Comparison of ENCODE assay signal across 8 cellular contexts in genomic region chr17:78351449-78352006, GRCh38. TPM values are rescaled to one million over a fixed set of nuclear protein-coding genes. Genes with fewer than 3 reads are reported as not detected.
DNase-seq lines count a peak whose midpoint lies in the region; ATAC-seq, FAIRE-seq and TF ChIP-seq lines count a peak whose summit lies in the region.

No MANE protein-coding gene starts in this region.

- H3K4me3 Mint-ChIP-seq in CD4-positive, alpha-beta memory T cell = peak overlapping the region in 7 of 8 donors; percentile 10 to 75 (median 20)

- peak overlapping the region; percentile 78; the same call in 1 of the 2 replicates for H3K4me2 ChIP-seq in PC-9

- peaks cover 90% of the 10 kb centered on the region for H3K4me1 ChIP-seq in CD4-positive, alpha-beta memory T cell (ENCODE audit: insufficient read depth, low read length)
- peaks cover 22% of the 10 kb centered on the region for H3K4me1 ChIP-seq in PC-9 (replicated peaks; ENCODE audit: insufficient read depth)
- peaks cover 4 to 22% of the 10 kb centered on the region in 2 donors for H3K4me1 ChIP-seq in esophagus (ENCODE audit: control insufficient read depth in 2 of 2, insufficient read depth in 2 of 2, low read length in 1 of 2)
- peaks cover 21% of the 10 kb centered on the region for H3K4me1 ChIP-seq in mucosa of descending colon (ENCODE audit: low read depth)

- TF ChIP-seq CTCF in PC-9 (conservative IDR thresholded peaks at IDR 0.05) (no peak), mucosa of descending colon (IDR thresholded peaks at IDR 0.05) (no peak)

- H3K27me3 Mint-ChIP-seq in CD4-positive, alpha-beta memory T cell = no peaks in the 10 kb centered on the region

- H3K9me3 ChIP-seq in CD4-positive, alpha-beta memory T cell (ENCODE audit: control insufficient read depth in 1 of 2, low read length in 2 of 2) = no peaks in the 10 kb centered on the region
- H3K9me3 ChIP-seq in PC-9 (ENCODE audit: insufficient read depth, low read depth) (no peaks in the 10 kb centered on the region), esophagus (ENCODE audit: control insufficient read depth in 2 of 2, insufficient read depth in 1 of 2, low read depth in 1 of 2, low read length in 1 of 2) (no peaks in the 10 kb centered on the region), mucosa of descending colon (no peaks in the 10 kb centered on the region)

- peak; percentile 29 for ATAC-seq in mucosa of descending colon
- ATAC-seq in activated naive CD4-positive, alpha-beta T cell treated with anti-CD3 and anti-CD28 coated beads, Interleukin-2, amount 50 U/mL, for 72 hours = no peak
- ATAC-seq in HG03460 (IDR thresholded peaks at IDR 0.05; ENCODE audit: unreplicated experiment) = no peak

- 19 to 31% methylated on average over 15 to 16 of the region's 16 CpGs for WGBS in esophagus, 2 donors

- FAIRE-seq in urothelium cell line (lab: Jason Lieb, UNC) = peak; percentile 58

- peaks cover 32% of the 10 kb centered on the region; the same call in 1 of the 2 replicates for H3F3A ChIP-seq in PC-9 (ENCODE audit: insufficient read depth, low read depth)

- H4K20me1 ChIP-seq in PC-9 (ENCODE audit: insufficient read depth) = no peaks in the 10 kb centered on the region

- H3K9me2 ChIP-seq in PC-9 (ENCODE audit: insufficient read depth) = no peaks in the 10 kb centered on the region

- H3K36me3 Mint-ChIP-seq in CD4-positive, alpha-beta memory T cell = peaks cover 0 to 9% of the 10 kb centered on the region in 2 donors
- H3K36me3 Mint-ChIP-seq in activated naive CD4-positive, alpha-beta T cell treated with anti-CD3 and anti-CD28 coated beads, Interleukin-2, amount 50 U/mL, for 72 hours = peaks cover 14 to 18% of the 10 kb centered on the region in 2 donors

- H3K27me3 ChIP-seq in CD4-positive, alpha-beta memory T cell (ENCODE audit: insufficient read depth, low read length) = no peaks in the 10 kb centered on the region
- H3K27me3 ChIP-seq in PC-9 (ENCODE audit: insufficient read depth, low read depth) = no peaks in the 10 kb centered on the region
- no peaks in the 10 kb centered on the region for H3K27me3 ChIP-seq in esophagus (ENCODE audit: control insufficient read depth in 1 of 2, insufficient read depth in 2 of 2, low read length in 2 of 2)

- BruUV-seq in PC-9 (replicated peaks; lab: Mats Ljungman, UMichigan) = no TSS peak

- DNase-seq in CD4-positive, alpha-beta memory T cell = no peak
- DNase-seq in PC-9 = no peak
- DNase-seq in mucosa of descending colon = peak; percentile 83 to 93 (median 83)
- no peak for DNase-seq in urothelium cell line (ENCODE audit: low spot score)
- DNase-seq in AML-193 (lab: John Stamatoyannopoulos, UW) = no peak
- no peak for DNase-seq in activated naive CD4-positive, alpha-beta T cell treated with anti-CD3 and anti-CD28 coated beads, Interleukin-2, amount 50 U/mL, for 72 hours (ENCODE audit: low spot score in 2 of 2)

- H3K9me3 Mint-ChIP-seq in CD4-positive, alpha-beta memory T cell = peaks cover 0 to 3% (median 0%) of the 10 kb centered on the region in 8 donors
- no peaks in the 10 kb centered on the region for H3K9me3 Mint-ChIP-seq in activated naive CD4-positive, alpha-beta T cell treated with anti-CD3 and anti-CD28 coated beads, Interleukin-2, amount 50 U/mL, for 72 hours

- intact Hi-C loops in CD4-positive, alpha-beta memory T cell (cut with micrococcal nuclease) = no loop called here
- intact Hi-C loops in PC-9 (cut with micrococcal nuclease; ENCODE audit: unreplicated experiment) (no loop called here), mucosa of descending colon (cut with DNase I, micrococcal nuclease) (no loop called here)

- H3K4me1 Mint-ChIP-seq in CD4-positive, alpha-beta memory T cell = peaks cover 49 to 95% (median 73%) of the 10 kb centered on the region in 4 donors

- no peaks in the 10 kb centered on the region for H3K36me3 ChIP-seq in CD4-positive, alpha-beta memory T cell (ENCODE audit: insufficient read depth, low read length)
- no peaks in the 10 kb centered on the region for H3K36me3 ChIP-seq in PC-9 (ENCODE audit: low read depth)
- no peaks in the 10 kb centered on the region for H3K36me3 ChIP-seq in esophagus (ENCODE audit: control insufficient read depth in 2 of 2, insufficient read depth in 2 of 2, low read length in 1 of 2)
- no peaks in the 10 kb centered on the region for H3K36me3 ChIP-seq in mucosa of descending colon (ENCODE audit: low read depth)

- POLR2A ChIA-PET in CD4-positive, alpha-beta memory T cell (lab: Charles Lee; ENCODE audit: partially characterized antibody) = interaction anchor here (1.5 kb wide), 1 partner anchor 9 kb away, joined by 6 read pairs; the partner anchor contains the start of gene SOCS3
- POLR2A ChIA-PET in PC-9 (lab: Charles Lee; ENCODE audit: unreplicated experiment) = interaction anchor here (0.6 kb wide), 2 partner anchors 10 to 43 kb away, joined by 3 to 21 read pairs; no protein-coding TSS in a partner anchor

- CTCF ChIA-PET in CD4-positive, alpha-beta memory T cell (lab: Charles Lee; ENCODE audit: partially characterized antibody) = interaction anchor here (1.3 kb wide), 1 partner anchor 37 kb away, joined by 4 read pairs; no protein-coding TSS in a partner anchor
- CTCF ChIA-PET in PC-9 (lab: Charles Lee) = interaction anchor here (0.6 kb wide), 1 partner anchor 54 kb away, joined by 4 read pairs; no protein-coding TSS in a partner anchor

- H3K4me3 ChIP-seq in CD4-positive, alpha-beta memory T cell (ENCODE audit: low read length in 2 of 2) = no peak overlapping the region
- H3K4me3 ChIP-seq in PC-9 = no peak overlapping the region
- H3K4me3 ChIP-seq in esophagus (ENCODE audit: low read depth in 1 of 2, low read length in 2 of 2) = no peak overlapping the region
- no peak overlapping the region for H3K4me3 ChIP-seq in mucosa of descending colon

- peak overlapping the region in 5 of 7 donors; percentile 70 to 92 (median 83) for H3K27ac Mint-ChIP-seq in CD4-positive, alpha-beta memory T cell
- peak overlapping the region in 1 of 2 donors; percentile 48 for H3K27ac Mint-ChIP-seq in activated naive CD4-positive, alpha-beta T cell treated with anti-CD3 and anti-CD28 coated beads, Interleukin-2, amount 50 U/mL, for 72 hours

- H3K27ac ChIP-seq in CD4-positive, alpha-beta memory T cell (ENCODE audit: low read depth, low read length) = no peak overlapping the region
- H3K27ac ChIP-seq in PC-9 (no peak overlapping the region), esophagus (ENCODE audit: low read depth in 2 of 2, low read length in 1 of 2) (peak overlapping the region; percentile 75 to 91)

- peaks cover 10% of the 10 kb centered on the region for H3K79me2 ChIP-seq in PC-9 (ENCODE audit: low read depth)

- H2AFZ ChIP-seq in PC-9 = no peak overlapping the region

RNA-seq across cellular contexts. Expression of gene SOCS3, which starts 8.3 kb away (rescaled TPM):
- total RNA-seq in CD4-positive, alpha-beta memory T cell = 1 to 10 TPM; 7.5 to 8.4 TPM
- 100 to 1,000 TPM in 1 of 2 donors, 10 to 100 TPM in 1; 60.8 to 220 TPM for polyA plus RNA-seq in CD4-positive, alpha-beta memory T cell
- total RNA-seq in PC-9 (2021) (20.7 and 21.7 TPM in 2 replicates), mucosa of descending colon (10 to 100 TPM; 21.9 to 41.3 (median 23.2) TPM)
- 10 to 100 TPM in 1 of 2 donors, 1 to 10 TPM in 1; 6.6 to 20.1 TPM for polyA plus RNA-seq in esophagus
- total RNA-seq in activated naive CD4-positive, alpha-beta T cell treated with anti-CD3 and anti-CD28 coated beads, Interleukin-2, amount 50 U/mL, for 72 hours = 100 to 1,000 TPM; 179 to 182 TPM

RNA-seq across cellular contexts. Expression of gene PGS1, which starts 26.9 kb away (rescaled TPM):
- 10 to 100 TPM; 84.4 to 84.8 TPM for total RNA-seq in CD4-positive, alpha-beta memory T cell
- 10 to 100 TPM; 33.9 to 36.6 TPM for polyA plus RNA-seq in CD4-positive, alpha-beta memory T cell
- total RNA-seq in PC-9 (2021) (37.7 and 40.2 TPM in 2 replicates), mucosa of descending colon (10 to 100 TPM; 36.2 to 54.3 (median 48.8) TPM)
- polyA plus RNA-seq in esophagus = 10 to 100 TPM; 13.9 to 14.2 TPM
- total RNA-seq in activated naive CD4-positive, alpha-beta T cell treated with anti-CD3 and anti-CD28 coated beads, Interleukin-2, amount 50 U/mL, for 72 hours = 100 to 1,000 TPM in 1 of 2 donors, 10 to 100 TPM in 1; 63.5 to 122 TPM

Comparison
In these comparisons a context has a peak if more than half of its experiments do, and no peak if none do; other contexts are left out.
1. DNase-seq: peak in mucosa of descending colon (3 of 3); none in CD4-positive, alpha-beta memory T cell (0 of 5), PC-9 (0 of 2), urothelium cell line (single experiment), AML-193 (0 of 2) and activated naive CD4-positive, alpha-beta T cell treated with anti-CD3 and anti-CD28 coated beads, Interleukin-2, amount 50 U/mL, for 72 hours (0 of 2).
2. H3K27ac ChIP-seq: peak in esophagus (2 of 2); none in CD4-positive, alpha-beta memory T cell (single experiment) and PC-9 (single experiment).